Comparison of ENCODE assay signal across 13 cellular contexts in the genomic region with DNA sequence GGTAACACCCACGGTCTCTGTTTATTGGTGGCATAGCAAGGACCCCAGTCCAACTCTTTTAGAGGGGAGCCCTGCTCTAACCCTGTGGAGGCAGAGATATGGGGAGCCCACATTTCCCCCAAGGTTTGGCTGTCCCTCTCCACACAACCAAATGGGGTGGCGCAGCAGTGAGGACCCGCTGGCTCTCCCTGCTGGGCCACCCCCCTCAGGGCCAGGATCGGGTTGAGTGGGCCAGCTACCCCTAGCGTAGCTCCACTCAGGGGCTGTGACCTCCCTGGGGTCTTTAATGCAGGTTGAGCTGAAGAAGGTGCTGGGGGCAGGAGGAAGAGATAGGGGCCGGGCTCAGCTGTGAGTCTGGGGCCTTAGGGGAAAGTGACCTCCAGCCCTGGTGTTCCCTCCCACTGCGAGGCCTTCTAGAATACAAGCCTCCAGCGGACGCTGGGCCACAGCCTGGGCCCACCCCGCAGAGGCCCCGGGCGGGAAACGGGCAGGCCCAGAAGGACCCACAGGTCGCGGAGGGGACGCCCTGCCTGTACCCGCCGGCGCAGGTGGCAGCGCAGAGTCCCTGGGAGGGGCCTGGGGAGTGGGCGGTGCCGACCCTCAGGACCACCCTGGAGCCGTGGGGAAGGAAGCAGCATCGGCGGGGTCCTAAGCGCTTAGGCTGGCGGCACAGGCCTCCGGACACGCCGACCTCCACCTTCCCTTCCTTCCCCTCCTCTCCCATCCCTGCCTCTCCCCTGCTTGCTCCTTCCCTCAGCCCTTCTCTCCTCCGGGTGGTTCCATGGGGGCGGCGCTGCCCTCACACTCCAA. TPM values are rescaled to one million over a fixed set of nuclear protein-coding genes. Genes with fewer than 3 reads are reported as not detected.
A peak's percentile ranks its signal among the peaks of the same experiment; 100 is the strongest.
DNase-seq lines count a peak whose midpoint lies in the region; ATAC-seq and TF ChIP-seq lines count a peak whose summit lies in the region.
"Had no signal": no experiment of that assay in that cellular context is flagged by ENCODE, and none has a peak within 500 bp of the region (broad histone marks: within the 10 kb centered on the region; RNA-seq: fewer than 3 reads in every experiment).

No MANE protein-coding gene starts in this region.

- no peak overlapping the region for H2BK120ac ChIP-seq in H9 (ENCODE audit: low read depth, low read length, poor library complexity, severe bottlenecking)

- intact Hi-C loops in sciatic nerve (cut with DNase I), result loop anchor here (10.0 kb wide), 1 partner anchor 79 kb away; the partner anchor contains the start of gene SNED1

- no peak overlapping the region for H3K9ac ChIP-seq in H9 (ENCODE audit: extremely low read depth, insufficient read length, low read length)

- no CpG with 5 or more reads among the region's 33 CpGs for WGBS in H9 (ENCODE audit: extremely low coverage, insufficient read length, low lambda C conversion rate)
- WGBS in ectodermal cell, 2 experiments, result 22 to 23% methylated on average over 33 of the region's 33 CpGs

- H3K27ac ChIP-seq in H9 (ENCODE audit: insufficient read length, low read depth, low read length) (no peak overlapping the region), ectodermal cell (ENCODE audit: insufficient read depth, low read depth, low read length, poor library complexity, severe bottlenecking) (no peak overlapping the region)

- H3K4ac ChIP-seq in H9 (ENCODE audit: low read depth, low read length), result no peak overlapping the region

- H3K56ac ChIP-seq in H9 (ENCODE audit: insufficient read length, low read depth, low read length), result no peak overlapping the region

- no peak overlapping the region for H2BK20ac ChIP-seq in H9 (ENCODE audit: low read depth, low read length, poor library complexity, severe bottlenecking)

- H3K79me1 ChIP-seq in H9 (ENCODE audit: insufficient read depth, low read depth, low read length, poor library complexity, severe bottlenecking), result no peaks in the 10 kb centered on the region

- H3K27ac Mint-ChIP-seq in H9, result no peak overlapping the region

- peaks cover 18% of the 10 kb centered on the region for H3K27me3 Mint-ChIP-seq in H9 (ENCODE audit: low read depth)

- H4K5ac ChIP-seq in H9 (ENCODE audit: insufficient read length, low read depth, low read length), result no peak overlapping the region

- no peak overlapping the region for H4K8ac ChIP-seq in H9 (replicated peaks; ENCODE audit: insufficient read length, low read depth, low read length)

- H2AK5ac ChIP-seq in H9 (ENCODE audit: insufficient read length, low read length), result no peak overlapping the region

- no peak overlapping the region for H2BK5ac ChIP-seq in H9 (ENCODE audit: insufficient read length, low read length)

- H4K20me1 ChIP-seq in H9 (ENCODE audit: control insufficient read depth, insufficient read depth, insufficient read length), result no peaks in the 10 kb centered on the region

- H3K4me1 Mint-ChIP-seq in H9, result peaks cover 2 to 6% of the 10 kb centered on the region in 2 experiments; a peak in 2 of 4 replicates

- H4K91ac ChIP-seq in H9 (ENCODE audit: insufficient read length, low read depth, low read length), result no peak overlapping the region

- H3K4me3 ChIP-seq in ectodermal cell (ENCODE audit: insufficient read depth, low read depth, low read length), result peak overlapping the region; percentile 6

- no peak overlapping the region for H3K23ac ChIP-seq in H9 (ENCODE audit: insufficient read length, low read depth, low read length)

- in situ Hi-C loops in KBM-7 (cut with MboI; ENCODE audit: low pct_unique_long_range_greater_than_20kb, low sequenced_read_pairs), result no loop called here

- H3K27me3 ChIP-seq in H9 (ENCODE audit: insufficient read depth, low read length) (no peaks in the 10 kb centered on the region), ectodermal cell (ENCODE audit: control insufficient read depth, insufficient read depth, low read length, poor library complexity, severe bottlenecking) (peaks cover 24% of the 10 kb centered on the region)

- no peaks in the 10 kb centered on the region for H3K79me2 ChIP-seq in H9 (ENCODE audit: insufficient read depth, low read length)

- H3K4me3 Mint-ChIP-seq in H9, result peak overlapping the region; percentile 51 to 76

- ATAC-seq in sciatic nerve (no peak), GM18909 (IDR thresholded peaks at IDR 0.05; ENCODE audit: poor library complexity, unreplicated experiment) (no peak)

- no peak overlapping the region for H2BK12ac ChIP-seq in H9 (ENCODE audit: insufficient read length, low read depth, low read length)

- H3T11ph ChIP-seq in H9 (ENCODE audit: low read length), result no peak overlapping the region

- H3K14ac ChIP-seq in H9 (ENCODE audit: insufficient read depth, low read length), result no peak overlapping the region

- peak overlapping the region; percentile 41 for H3K4me2 ChIP-seq in H9 (ENCODE audit: insufficient read depth, insufficient read length, low read length)

- H3K4me1 ChIP-seq in H9 (ENCODE audit: insufficient read depth, low read length) (no peaks in the 10 kb centered on the region), ectodermal cell (ENCODE audit: control insufficient read depth, insufficient read depth, low read length) (peaks cover 8% of the 10 kb centered on the region)

- DNase-seq in H9 (no peak), islet precursor cell (peak; percentile 47), sciatic nerve (ENCODE audit: low spot score) (peak; percentile 63), KBM-7 (no peak)
- no peak for DNase-seq in stimulated activated CD4-positive, alpha-beta T cell treated with anti-CD3 and anti-CD28 coated beads, Interleukin-2, amount 100 ng/mL, for 24 hours
- no peak for DNase-seq in stimulated activated naive CD4-positive, alpha-beta T cell treated with Interleukin-2 at 50 U/mL for 16 hours (lab: John Stamatoyannopoulos, UW)
- DNase-seq: esophagus squamous epithelium, NCI-H2081, NCI-H748 treated with DMSO at 0.1 percent for 48 hours had no signal

- no peaks in the 10 kb centered on the region for H3K36me3 ChIP-seq in ectodermal cell (ENCODE audit: control insufficient read depth, insufficient read depth, low read length)
- H3K36me3 ChIP-seq: esophagus squamous epithelium had no signal

- H3K9me3 Mint-ChIP-seq in H9, result no peaks in the 10 kb centered on the region

- no peak for TF ChIP-seq CTCF in H9 (conservative IDR thresholded peaks at IDR 0.05)

- H2AFZ ChIP-seq in H9 (ENCODE audit: low read length), result no peak overlapping the region

- H3K23me2 ChIP-seq in H9 (ENCODE audit: insufficient read length, low read depth, low read length, poor library complexity, severe bottlenecking), result no peaks in the 10 kb centered on the region

- no peak overlapping the region for H3K18ac ChIP-seq in H9 (ENCODE audit: insufficient read length, low read depth, low read length)

- H2BK15ac ChIP-seq in H9 (ENCODE audit: low read depth, low read length), result no peak overlapping the region

- no peaks in the 10 kb centered on the region for H3K36me3 Mint-ChIP-seq in H9 (ENCODE audit: insufficient read depth in 1 of 3, low read depth in 3 of 3)

- H3K9me3 ChIP-seq in H9 (ENCODE audit: control insufficient read depth, low read depth, low read length) (no peaks in the 10 kb centered on the region), ectodermal cell (ENCODE audit: control insufficient read depth, low read length) (no peaks in the 10 kb centered on the region)
- H3K9me3 ChIP-seq: esophagus squamous epithelium had no signal

RNA-seq across cellular contexts. Expression of gene CROCC2, which starts 9.6 kb away (rescaled TPM):
- not detected in 2 replicates for total RNA-seq in H9 (2021)
- not detected for polyA plus RNA-seq in ectodermal cell (2013, experiment 1 of 4)
- polyA plus RNA-seq in ectodermal cell (2013, experiment 2 of 4), result not detected
- polyA plus RNA-seq in ectodermal cell (2013, experiment 3 of 4), result not detected
- polyA plus RNA-seq in ectodermal cell (2013, experiment 4 of 4), result not detected
- 0.18 TPM for total RNA-seq in sciatic nerve
- total RNA-seq: dermis blood vessel endothelial cell, esophagus squamous epithelium, subcutaneous adipose tissue had no signal

RNA-seq across cellular contexts. Expression of gene MAB21L4, which starts 19.8 kb away (rescaled TPM):
- 0.15 and 0.37 TPM in 2 replicates for total RNA-seq in H9 (2021)
- polyA plus RNA-seq in ectodermal cell (2013, experiment 1 of 4), result not detected
- polyA plus RNA-seq in ectodermal cell (2013, experiment 2 of 4), result not detected
- not detected for polyA plus RNA-seq in ectodermal cell (2013, experiment 3 of 4)
- polyA plus RNA-seq in ectodermal cell (2013, experiment 4 of 4), result not detected
- total RNA-seq in sciatic nerve, result not detected
- total RNA-seq: dermis blood vessel endothelial cell, subcutaneous adipose tissue had no signal

RNA-seq across cellular contexts. Expression of gene AGXT, which starts 47.1 kb away (rescaled TPM):
- not detected in 2 replicates for total RNA-seq in H9 (2021)
- polyA plus RNA-seq in ectodermal cell (2013, experiment 1 of 4), result not detected
- not detected for polyA plus RNA-seq in ectodermal cell (2013, experiment 2 of 4)
- not detected for polyA plus RNA-seq in ectodermal cell (2013, experiment 3 of 4)
- not detected for polyA plus RNA-seq in ectodermal cell (2013, experiment 4 of 4)
- not detected for total RNA-seq in sciatic nerve
- total RNA-seq: dermis blood vessel endothelial cell, esophagus squamous epithelium had no signal

Comparison
In these comparisons a context has a peak if more than half of its experiments do, and no peak if none do; other contexts are left out.
1. DNase-seq: peak in islet precursor cell (single experiment) and sciatic nerve (single experiment); none in H9 (single experiment), KBM-7 (single experiment), stimulated activated CD4-positive, alpha-beta T cell treated with anti-CD3 and anti-CD28 coated beads, Interleukin-2, amount 100 ng/mL, for 24 hours (0 of 2) and stimulated activated naive CD4-positive, alpha-beta T cell treated with Interleukin-2 at 50 U/mL for 16 hours (single experiment).